ENCODE assay signal across 8 cellular contexts in the genomic region with DNA sequence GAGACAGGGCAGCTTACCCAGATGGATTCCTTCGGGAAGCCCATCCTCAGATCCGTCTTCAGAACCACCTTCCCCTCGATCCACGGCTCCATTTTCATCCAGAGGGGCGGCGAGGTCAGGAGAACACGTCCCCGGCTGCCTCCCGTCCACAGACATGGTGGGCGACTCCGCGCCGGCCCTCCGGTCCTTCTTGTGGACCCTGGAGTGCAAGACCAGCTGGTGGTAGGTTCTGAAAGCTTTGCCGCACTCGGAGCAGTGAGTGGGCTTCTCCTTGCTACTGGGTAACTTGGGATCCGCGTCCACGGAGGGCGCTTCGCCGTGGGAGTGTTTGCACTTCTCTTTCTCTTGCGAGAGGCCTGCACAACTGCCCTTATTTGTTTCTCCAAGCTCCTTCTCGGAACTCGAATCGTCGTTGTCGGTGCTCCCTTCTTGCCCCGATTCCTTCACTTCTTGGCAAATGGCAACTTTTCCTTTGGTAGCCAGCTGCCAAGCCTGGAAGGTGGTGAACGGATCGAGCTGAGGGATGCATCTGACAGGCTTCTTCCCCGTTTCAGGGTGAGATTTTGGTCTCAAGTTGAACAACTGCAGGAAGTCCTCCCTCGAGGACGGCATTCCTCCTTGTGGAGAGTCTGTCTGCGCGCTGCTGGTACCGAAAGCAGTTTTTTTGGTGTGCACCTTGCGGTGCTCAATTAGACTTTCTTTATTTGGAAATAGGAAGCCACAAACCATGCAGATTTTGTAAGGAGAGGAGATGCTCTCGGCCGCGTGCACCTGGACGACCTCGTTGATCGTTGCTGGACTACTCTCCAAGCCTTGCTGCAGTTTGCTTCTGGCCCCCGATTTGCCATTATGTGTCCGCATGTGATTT. TPM values are rescaled to one million over a fixed set of nuclear protein-coding genes. Genes with fewer than 3 reads are reported as not detected.
DNase-seq lines count a peak whose midpoint lies in the region; ATAC-seq and TF ChIP-seq lines count a peak whose summit lies in the region.

No MANE protein-coding gene starts in this region.

- H3K27ac ChIP-seq in CD4-positive, alpha-beta T cell (ENCODE audit: low read depth, low read length), result peak overlapping the region; percentile 68

- peaks cover 97% of the 10 kb centered on the region for H3K4me1 Mint-ChIP-seq in CD4-positive, alpha-beta T cell (ENCODE audit: low read depth)
- peaks cover 97% of the 10 kb centered on the region for H3K4me1 Mint-ChIP-seq in activated naive CD8-positive, alpha-beta T cell treated with anti-CD3 and anti-CD28 coated beads, Interleukin-2, amount 50 U/mL, for 24 hours
- H3K4me1 Mint-ChIP-seq in naive B cell, result peaks cover 41 to 94% (median 71%) of the 10 kb centered on the region in 3 donors

- no peaks in the 10 kb centered on the region for H3K27me3 Mint-ChIP-seq in CD4-positive, alpha-beta T cell
- no peaks in the 10 kb centered on the region for H3K27me3 Mint-ChIP-seq in activated naive CD8-positive, alpha-beta T cell treated with anti-CD3 and anti-CD28 coated beads, Interleukin-2, amount 50 U/mL, for 24 hours
- no peaks in the 10 kb centered on the region for H3K27me3 Mint-ChIP-seq in naive B cell

- H3F3A ChIP-seq in Loucy (ENCODE audit: low read depth), result peaks cover 15% of the 10 kb centered on the region; the same call in 1 of the 2 replicates

- no peaks in the 10 kb centered on the region for H3K9me2 ChIP-seq in Loucy (replicated peaks; ENCODE audit: low read depth, low read length)

- H3K9ac ChIP-seq in Loucy (ENCODE audit: low read depth, low read length, poor library complexity, severe bottlenecking), result peak overlapping the region; percentile 62

- peak overlapping the region; percentile 100 for H3K27ac Mint-ChIP-seq in CD4-positive, alpha-beta T cell
- H3K27ac Mint-ChIP-seq in activated naive CD8-positive, alpha-beta T cell treated with anti-CD3 and anti-CD28 coated beads, Interleukin-2, amount 50 U/mL, for 24 hours, result peak overlapping the region; percentile 95
- peak overlapping the region; percentile 71 to 95 (median 94) for H3K27ac Mint-ChIP-seq in naive B cell

- peak overlapping the region; percentile 90 for H3K4me3 Mint-ChIP-seq in CD4-positive, alpha-beta T cell
- peak overlapping the region; percentile 85 for H3K4me3 Mint-ChIP-seq in activated naive CD8-positive, alpha-beta T cell treated with anti-CD3 and anti-CD28 coated beads, Interleukin-2, amount 50 U/mL, for 24 hours
- H3K4me3 Mint-ChIP-seq in naive B cell, result peak overlapping the region; percentile 58 to 84 (median 72)

- no peaks in the 10 kb centered on the region for H3K27me3 ChIP-seq in CD4-positive, alpha-beta T cell (ENCODE audit: control insufficient read depth, insufficient read depth, low read length)
- H3K27me3 ChIP-seq in Loucy (ENCODE audit: insufficient read depth, low read length, poor library complexity, severe bottlenecking), result no peaks in the 10 kb centered on the region

- intact Hi-C loops in CD4-positive, alpha-beta T cell (cut with DNase I, micrococcal nuclease), result loop anchor here (1.0 to 5.0 kb wide), 3 partner anchors 11 to 41 kb away; a partner anchor contains a TSS

- POLR2A ChIA-PET in CD4-positive, alpha-beta T cell (lab: Charles Lee), result interaction anchor here (1.1 to 6.8 kb wide), 9 partner anchors 12 to 353 kb away, joined by 3 to 95 read pairs (median 6); a partner anchor contains a TSS

- H3K9me3 ChIP-seq in CD4-positive, alpha-beta T cell (ENCODE audit: control insufficient read depth, low read length), result no peaks in the 10 kb centered on the region
- H3K9me3 ChIP-seq in Loucy (ENCODE audit: insufficient read depth, low read depth, low read length), result no peaks in the 10 kb centered on the region

- H4K20me1 ChIP-seq in Loucy (ENCODE audit: insufficient read depth, low read length, poor library complexity, severe bottlenecking), result peaks cover 53% of the 10 kb centered on the region

- H3K36me3 Mint-ChIP-seq in CD4-positive, alpha-beta T cell (ENCODE audit: low read depth), result peaks cover 70% of the 10 kb centered on the region
- peaks cover 43% of the 10 kb centered on the region for H3K36me3 Mint-ChIP-seq in activated naive CD8-positive, alpha-beta T cell treated with anti-CD3 and anti-CD28 coated beads, Interleukin-2, amount 50 U/mL, for 24 hours (ENCODE audit: low read depth)
- H3K36me3 Mint-ChIP-seq in naive B cell, result peaks cover 7 to 10% of the 10 kb centered on the region in 2 donors

- peaks cover 63% of the 10 kb centered on the region for H3K36me3 ChIP-seq in Loucy (ENCODE audit: insufficient read depth, low read length)

- H3K79me2 ChIP-seq in Loucy (ENCODE audit: insufficient read depth, low read length), result peaks cover 100% of the 10 kb centered on the region

- ATAC-seq in CD4-positive, alpha-beta T cell (ENCODE audit: poor library complexity), result peak; percentile 27
- no peak for ATAC-seq in activated naive CD8-positive, alpha-beta T cell treated with anti-CD3 and anti-CD28 coated beads, Interleukin-2, amount 50 U/mL, for 24 hours
- ATAC-seq in naive B cell (ENCODE audit: low read depth in 2 of 2) (no peak), GM21515 (IDR thresholded peaks at IDR 0.05; ENCODE audit: unreplicated experiment) (no peak), GM21528 (IDR thresholded peaks at IDR 0.05; ENCODE audit: low FRiP score, unreplicated experiment) (no peak), HG03175 (IDR thresholded peaks at IDR 0.05; ENCODE audit: unreplicated experiment) (no peak)

- H3K9me3 Mint-ChIP-seq in CD4-positive, alpha-beta T cell, result no peaks in the 10 kb centered on the region
- no peaks in the 10 kb centered on the region for H3K9me3 Mint-ChIP-seq in activated naive CD8-positive, alpha-beta T cell treated with anti-CD3 and anti-CD28 coated beads, Interleukin-2, amount 50 U/mL, for 24 hours
- no peaks in the 10 kb centered on the region for H3K9me3 Mint-ChIP-seq in naive B cell

- H3K4me3 ChIP-seq in Loucy (ENCODE audit: low read length, poor library complexity, severe bottlenecking), result peak overlapping the region; percentile 67

- DNase-seq in CD4-positive, alpha-beta T cell, result peak in 3 of 10 experiments; percentile 20 to 36 (median 26)
- DNase-seq in activated naive CD8-positive, alpha-beta T cell treated with anti-CD3 and anti-CD28 coated beads, Interleukin-2, amount 50 U/mL, for 24 hours, result peak; percentile 33
- no peak for DNase-seq in naive B cell
- no peak for DNase-seq in effector CD4-positive, alpha-beta T cell

- CTCF ChIA-PET in CD4-positive, alpha-beta T cell (lab: Charles Lee), result interaction anchor here (0.9 to 1.9 kb wide), 4 partner anchors 15 to 334 kb away, joined by 3 to 7 read pairs (median 4); no protein-coding TSS in a partner anchor

- peaks cover 48% of the 10 kb centered on the region for H3K4me1 ChIP-seq in Loucy (ENCODE audit: insufficient read depth, low read length, poor library complexity, severe bottlenecking)

- no peak for TF ChIP-seq CTCF in CD4-positive, alpha-beta T cell (IDR thresholded peaks at IDR 0.05)
- TF ChIP-seq CTCF in Loucy (conservative IDR thresholded peaks at IDR 0.05; ENCODE audit: low read length), result no peak

- H2AFZ ChIP-seq in Loucy (ENCODE audit: low read length), result no peak overlapping the region

- peak overlapping the region; percentile 90 for H3K4me2 ChIP-seq in Loucy (ENCODE audit: low read depth, low read length, poor library complexity, severe bottlenecking)

RNA-seq across cellular contexts. Expression of a gene that starts 12.0 kb away (rescaled TPM):
- 10 to 100 TPM; 83.5 to 87.4 TPM for total RNA-seq in CD4-positive, alpha-beta T cell
- polyA plus RNA-seq in naive B cell (ENCODE audit: low read depth in 6 of 6), result 10 to 100 TPM in 5 of 6 donors, 1 to 10 TPM in 1; 8.8 to 31.0 (median 24.7) TPM
